ENCODE assay signal across 12 cellular contexts in the genomic region with DNA sequence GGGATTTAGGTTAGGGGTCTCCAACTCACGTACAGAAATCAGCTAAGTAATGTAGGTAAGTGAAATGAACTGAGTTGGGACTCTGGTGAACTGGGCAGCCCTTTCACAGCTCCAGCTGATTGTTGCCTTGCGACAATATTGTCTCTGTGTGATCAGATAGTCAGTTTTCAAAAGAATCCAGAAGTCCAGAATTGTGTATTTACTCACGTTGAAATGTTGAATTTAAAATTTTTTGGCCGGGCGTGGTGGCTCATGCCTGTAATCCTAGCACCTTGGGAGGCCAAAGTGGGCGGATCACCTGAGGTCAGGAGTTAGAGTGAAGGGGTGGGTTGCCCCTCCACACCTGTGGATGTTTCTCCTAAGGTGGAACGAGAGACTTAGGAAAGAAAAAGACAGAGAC. TPM values are rescaled to one million over a fixed set of nuclear protein-coding genes. Genes with fewer than 3 reads are reported as not detected.
A peak's percentile ranks its signal among the peaks of the same experiment; 100 is the strongest.
DNase-seq lines count a peak whose midpoint lies in the region; ATAC-seq, FAIRE-seq and TF ChIP-seq lines count a peak whose summit lies in the region.
"Had no signal": no experiment of that assay in that cellular context is flagged by ENCODE, and none has a peak within 500 bp of the region (broad histone marks: within the 10 kb centered on the region; RNA-seq: fewer than 3 reads in every experiment).

No MANE protein-coding gene starts in this region.

- H3K27me3 Mint-ChIP-seq in GM23338 (ENCODE audit: insufficient read depth, low read depth, poor library complexity) (peaks cover 48% of the 10 kb centered on the region), WTC11 (ENCODE audit: low read depth) (0 out of 2 replicates have a peak, but pooled peaks cover 4% of the 10 kb centered on the region)

- no peak for DNase-seq in GM23338 (ENCODE audit: low spot score)
- no peak for DNase-seq in WTC11 (ENCODE audit: low spot score)
- DNase-seq in urothelium cell line (ENCODE audit: low spot score), result no peak
- DNase-seq in SHP77 (lab: John Stamatoyannopoulos, UW), result no peak
- no peak for DNase-seq in GDM1 (lab: John Stamatoyannopoulos, UW)
- DNase-seq: effector CD8-positive, alpha-beta T cell; HCEC 1CT; NCI-H345 had no signal

- peaks cover 55% of the 10 kb centered on the region for H3K4me1 Mint-ChIP-seq in GM23338
- H3K4me1 Mint-ChIP-seq in WTC11, result peaks cover 64% of the 10 kb centered on the region

- peaks cover 43% of the 10 kb centered on the region for H4K20me1 ChIP-seq in GM23338 (replicated peaks; ENCODE audit: insufficient read depth)

- peaks cover 23% of the 10 kb centered on the region for H3K4me1 ChIP-seq in ACC112 (ENCODE audit: control insufficient read depth, insufficient read depth, low read length, unreplicated experiment)
- H3K4me1 ChIP-seq in GM23338 (ENCODE audit: insufficient read depth), result peaks cover 62% of the 10 kb centered on the region

- H3K9me3 Mint-ChIP-seq in GM23338 (peaks cover 17% of the 10 kb centered on the region), WTC11 (no peaks in the 10 kb centered on the region)

- H3K79me2 ChIP-seq in ACC112 (ENCODE audit: control insufficient read depth, insufficient read depth, low read length, unreplicated experiment) (peaks cover 76% of the 10 kb centered on the region), GM23338 (replicated peaks; ENCODE audit: insufficient read depth) (peaks cover 97% of the 10 kb centered on the region)

- peak overlapping the region; percentile 88 for H3K4me3 ChIP-seq in ACC112 (ENCODE audit: low read depth, low read length)
- peak overlapping the region; percentile 100 for H3K4me3 ChIP-seq in GM23338
- peak overlapping the region; percentile 90 for H3K4me3 ChIP-seq in iPS-18c (ENCODE audit: insufficient read depth, low read depth, low read length)

- peaks cover 87% of the 10 kb centered on the region for H3K36me3 Mint-ChIP-seq in GM23338 (ENCODE audit: low read depth)
- peaks cover 44% of the 10 kb centered on the region for H3K36me3 Mint-ChIP-seq in WTC11

- no peak overlapping the region for H2AFZ ChIP-seq in ACC112 (ENCODE audit: low read length, unreplicated experiment)
- H2AFZ ChIP-seq in GM23338, result no peak overlapping the region

- H3K27me3 ChIP-seq in ACC112 (ENCODE audit: insufficient read depth, low read length), result no peaks in the 10 kb centered on the region
- H3K27me3 ChIP-seq in GM23338 (ENCODE audit: insufficient read depth), result no peaks in the 10 kb centered on the region

- TF ChIP-seq CTCF in GM23338 (conservative IDR thresholded peaks at IDR 0.05; ENCODE audit: low read depth in 2 of 2), result no peak
- no peak for TF ChIP-seq CTCF in WTC11 (IDR thresholded peaks at IDR 0.05)

- H3K4me3 Mint-ChIP-seq in GM23338 (peak overlapping the region; percentile 98), WTC11 (peak overlapping the region; percentile 99)

- no peaks in the 10 kb centered on the region for H3K9me3 ChIP-seq in iPS-18c (ENCODE audit: control insufficient read depth, insufficient read depth, low read length)

- no peak for ATAC-seq in GM23338
- ATAC-seq in WTC11, result no peak
- ATAC-seq in HG03571 (IDR thresholded peaks at IDR 0.05; ENCODE audit: unreplicated experiment), result no peak
- ATAC-seq: SK-N-SH treated with all-trans-retinoic acid at 6 μM for 48 hours had no signal

- H3K27ac ChIP-seq in ACC112 (ENCODE audit: low read depth, low read length) (no peak overlapping the region), GM23338 (ENCODE audit: low read depth) (peak overlapping the region; percentile 94)

- H3K27ac Mint-ChIP-seq in GM23338, result peak overlapping the region; percentile 100
- peak overlapping the region; percentile 92 for H3K27ac Mint-ChIP-seq in WTC11

- POLR2A ChIA-PET in WTC11 (lab: Charles Lee), result interaction anchor here (0.6 to 3.8 kb wide), 8 partner anchors 18 to 1529 kb away, joined by 3 to 69 read pairs (median 5); a partner anchor contains a TSS

- H3K9me2 ChIP-seq in GM23338 (ENCODE audit: insufficient read depth), result no peaks in the 10 kb centered on the region

- FAIRE-seq in urothelium cell line (lab: Jason Lieb, UNC), result no peak

- H3K36me3 ChIP-seq in ACC112 (ENCODE audit: insufficient read depth, low read length) (peaks cover 21% of the 10 kb centered on the region), GM23338 (ENCODE audit: insufficient read depth) (peaks cover 29% of the 10 kb centered on the region)

- H3K4me2 ChIP-seq in GM23338, result peak overlapping the region; percentile 88

- CTCF ChIA-PET in WTC11 (lab: Charles Lee), result interaction anchor here (0.8 to 1.4 kb wide), 4 partner anchors 23 to 246 kb away, joined by 3 to 6 read pairs (median 4); a partner anchor contains a TSS

- peaks cover 55% of the 10 kb centered on the region for H3F3A ChIP-seq in GM23338 (replicated peaks; ENCODE audit: low read depth)

TF ChIP-seq in GM23338, 12 proteins besides CTCF, POLR2A, EP300 and RAD21 (continues in another document):
- TF ChIP-seq EZH2phosphoT487 (IDR thresholded peaks at IDR 0.05; ENCODE audit: unreplicated experiment) (no peak), JUNB (IDR thresholded peaks at IDR 0.05; ENCODE audit: unreplicated experiment) (no peak), NANOG (IDR thresholded peaks at IDR 0.05; ENCODE audit: borderline replicate concordance) (no peak), EZH2 (IDR thresholded peaks at IDR 0.05; ENCODE audit: low read depth, unreplicated experiment) (no peak), ZNF114 (CRISPR knock-in tag; IDR thresholded peaks at IDR 0.05) (no peak), STAT1 (IDR thresholded peaks at IDR 0.05; ENCODE audit: unreplicated experiment) (no peak)

TF ChIP-seq in WTC11, 78 proteins besides CTCF, POLR2A, EP300 and RAD21:
- TF ChIP-seq JAZF1 (CRISPR knock-in tag; IDR thresholded peaks at IDR 0.05), result no peak
- no peak for TF ChIP-seq FOXJ3 (CRISPR knock-in tag; IDR thresholded peaks at IDR 0.05; ENCODE audit: borderline replicate concordance)
- TF ChIP-seq, protein P1, sequence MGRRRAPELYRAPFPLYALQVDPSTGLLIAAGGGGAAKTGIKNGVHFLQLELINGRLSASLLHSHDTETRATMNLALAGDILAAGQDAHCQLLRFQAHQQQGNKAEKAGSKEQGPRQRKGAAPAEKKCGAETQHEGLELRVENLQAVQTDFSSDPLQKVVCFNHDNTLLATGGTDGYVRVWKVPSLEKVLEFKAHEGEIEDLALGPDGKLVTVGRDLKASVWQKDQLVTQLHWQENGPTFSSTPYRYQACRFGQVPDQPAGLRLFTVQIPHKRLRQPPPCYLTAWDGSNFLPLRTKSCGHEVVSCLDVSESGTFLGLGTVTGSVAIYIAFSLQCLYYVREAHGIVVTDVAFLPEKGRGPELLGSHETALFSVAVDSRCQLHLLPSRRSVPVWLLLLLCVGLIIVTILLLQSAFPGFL (CRISPR knock-in tag; IDR thresholded peaks at IDR 0.05; ENCODE audit: borderline replicate concordance), result no peak
- TF ChIP-seq FOXP1 (CRISPR knock-in tag; IDR thresholded peaks at IDR 0.05; ENCODE audit: borderline replicate concordance), result no peak
- no peak for TF ChIP-seq ZNF317 (CRISPR knock-in tag; IDR thresholded peaks at IDR 0.05; ENCODE audit: borderline replicate concordance, low read depth)
- no peak for TF ChIP-seq SMAD4 (CRISPR knock-in tag; IDR thresholded peaks at IDR 0.05)
- no peak for TF ChIP-seq CREM (CRISPR knock-in tag; IDR thresholded peaks at IDR 0.05)

RNA-seq across cellular contexts. Expression of a gene that starts 18.8 kb away (rescaled TPM):
- 109 and 136 TPM in 2 replicates for total RNA-seq in GM23338 (2014; rRNA removed; shearing (Covaris generic))
- polyA plus RNA-seq in GM23338 (2016; fragmentation: Nextera tagmentation; extraction: Ambion mirVana), result 94.4 and 95.8 TPM in 2 replicates
- 82.7 to 110 TPM (median 85.2 TPM) in 3 replicates for total RNA-seq in WTC11 (2021)

RNA-seq across cellular contexts. Expression of a gene that starts 22.5 kb away (rescaled TPM):
- total RNA-seq in GM23338 (2014; rRNA removed; shearing (Covaris generic)), result 375 and 425 TPM in 2 replicates
- 240 and 241 TPM in 2 replicates for polyA plus RNA-seq in GM23338 (2016; fragmentation: Nextera tagmentation; extraction: Ambion mirVana)
- total RNA-seq in WTC11 (2021), result 244 to 334 TPM (median 265 TPM) in 3 replicates

RNA-seq across cellular contexts. Expression of a gene that starts 25.6 kb away (rescaled TPM):
- total RNA-seq in GM23338 (2014; rRNA removed; shearing (Covaris generic)), result not detected in 2 replicates
- 1.3 and 1.9 TPM in 2 replicates for polyA plus RNA-seq in GM23338 (2016; fragmentation: Nextera tagmentation; extraction: Ambion mirVana)
- total RNA-seq in WTC11 (2021), result 0.44 TPM in 1 of 3 replicates, not detected in the others

RNA-seq across cellular contexts. Expression of a gene that starts 26.4 kb away (rescaled TPM):
- 15.0 and 22.2 TPM in 2 replicates for total RNA-seq in GM23338 (2014; rRNA removed; shearing (Covaris generic))
- polyA plus RNA-seq in GM23338 (2016; fragmentation: Nextera tagmentation; extraction: Ambion mirVana), result 7.4 and 7.7 TPM in 2 replicates
- 27.2 to 30.2 TPM (median 28.0 TPM) in 3 replicates for total RNA-seq in WTC11 (2021)

RNA-seq across cellular contexts. Expression of a gene that starts 53.0 kb away (rescaled TPM):
- total RNA-seq in GM23338 (2014; rRNA removed; shearing (Covaris generic)), result 31.8 and 33.8 TPM in 2 replicates
- polyA plus RNA-seq in GM23338 (2016; fragmentation: Nextera tagmentation; extraction: Ambion mirVana), result 31.1 and 31.7 TPM in 2 replicates
- 43.2 to 44.7 TPM (median 44.3 TPM) in 3 replicates for total RNA-seq in WTC11 (2021)
